In the genomic region with DNA sequence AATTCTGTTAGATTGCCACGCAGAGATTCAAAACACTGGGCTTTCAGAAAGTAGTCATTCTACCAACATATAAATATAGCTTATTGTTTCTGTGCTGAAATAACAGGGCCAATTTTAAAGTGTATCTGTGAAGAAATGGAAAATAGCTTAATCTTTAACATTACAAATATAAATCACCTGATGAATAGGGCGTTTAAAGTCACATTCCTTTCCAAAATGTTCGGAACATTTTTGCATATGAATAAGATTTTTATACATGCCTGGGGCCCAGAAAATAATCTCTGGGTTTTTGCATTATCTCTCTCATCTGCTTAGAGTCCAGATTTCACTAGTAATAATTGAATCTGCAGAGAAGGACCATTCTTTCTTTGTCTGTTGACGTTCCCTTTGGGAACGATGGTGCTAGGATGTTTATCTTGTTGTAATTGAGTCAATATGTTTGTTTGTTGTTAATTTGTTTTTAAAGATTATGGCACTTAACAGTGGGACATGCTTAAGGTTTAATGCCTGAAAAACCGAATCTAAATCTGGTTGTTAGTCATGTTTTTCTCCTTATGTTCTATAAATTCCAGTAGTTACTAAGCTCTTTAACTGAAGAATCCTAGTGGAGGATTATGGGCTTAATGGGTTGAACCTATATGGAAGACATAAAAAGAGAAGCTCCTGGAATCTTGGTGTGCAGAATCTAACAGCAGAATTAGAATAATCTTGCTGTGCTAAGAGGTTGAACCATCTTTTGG, we compare ENCODE assay signal across 16 cellular contexts.
A peak's percentile ranks its signal among the peaks of the same experiment; 100 is the strongest.
DNase-seq lines count a peak whose midpoint lies in the region; ATAC-seq and TF ChIP-seq lines count a peak whose summit lies in the region.
"Had no signal": no experiment of that assay in that cellular context is flagged by ENCODE, and none has a peak within 500 bp of the region (broad histone marks: within the 10 kb centered on the region; RNA-seq: fewer than 3 reads in every experiment).

No MANE protein-coding gene starts in this region.

- no peak overlapping the region for H3K27ac ChIP-seq in CD4-positive, alpha-beta T cell (ENCODE audit: low read depth, low read length)
- H3K27ac ChIP-seq in gastroesophageal sphincter: peak overlapping the region; percentile 13 to 59 (median 35)
- H3K27ac ChIP-seq: A549, C4-2B, SJSA1 had no signal

- H3K36me3 Mint-ChIP-seq in CD4-positive, alpha-beta T cell (ENCODE audit: low read depth): peaks cover 79% of the 10 kb centered on the region

- peak overlapping the region; percentile 14 for H3K27ac Mint-ChIP-seq in CD4-positive, alpha-beta T cell

- no peak for TF ChIP-seq POLR2A in gastroesophageal sphincter (IDR thresholded peaks at IDR 0.05)

- H3K27me3 ChIP-seq in CD4-positive, alpha-beta T cell (ENCODE audit: control insufficient read depth, insufficient read depth, low read length): no peaks in the 10 kb centered on the region
- no peaks in the 10 kb centered on the region for H3K27me3 ChIP-seq in gastroesophageal sphincter
- H3K27me3 ChIP-seq: SJSA1 had no signal

- no peak for ATAC-seq in CD4-positive, alpha-beta T cell (ENCODE audit: poor library complexity)
- no peak for ATAC-seq in gastroesophageal sphincter
- ATAC-seq in GM18511 (IDR thresholded peaks at IDR 0.05; ENCODE audit: unreplicated experiment): no peak
- ATAC-seq: A549 had no signal

- H3K27me3 Mint-ChIP-seq in CD4-positive, alpha-beta T cell: no peaks in the 10 kb centered on the region

- intact Hi-C loops in CD4-positive, alpha-beta T cell (cut with DNase I, micrococcal nuclease): no loop called here

- H3K9me3 ChIP-seq in CD4-positive, alpha-beta T cell (ENCODE audit: control insufficient read depth, low read length): no peaks in the 10 kb centered on the region
- no peaks in the 10 kb centered on the region for H3K9me3 ChIP-seq in gastroesophageal sphincter
- H3K9me3 ChIP-seq: A549, SJSA1 had no signal

- peaks cover 0 to 30% (median 2%) of the 10 kb centered on the region in 3 donors for H3K4me1 ChIP-seq in gastroesophageal sphincter
- H3K4me1 ChIP-seq: SJSA1 had no signal

- 32 to 46% methylated on average over 6 of the region's 6 CpGs for WGBS in gastroesophageal sphincter (ENCODE audit: low coverage in 1 of 2), 2 donors

- no peaks in the 10 kb centered on the region for H3K9me3 Mint-ChIP-seq in CD4-positive, alpha-beta T cell

- POLR2A ChIA-PET in CD4-positive, alpha-beta T cell (lab: Charles Lee): interaction anchor here (1.2 kb wide), 1 partner anchor 14 kb away, joined by 4 read pairs; no protein-coding TSS in a partner anchor

- CTCF ChIA-PET in CD4-positive, alpha-beta T cell (lab: Charles Lee): interaction anchor here (0.9 kb wide), 1 partner anchor 248 kb away, joined by 4 read pairs; the partner anchor contains the start of gene DHRS3

- no peak overlapping the region for H3K4me3 Mint-ChIP-seq in CD4-positive, alpha-beta T cell

- peaks cover 0 to 51% of the 10 kb centered on the region in 2 donors for H3K36me3 ChIP-seq in gastroesophageal sphincter

- H3K4me1 Mint-ChIP-seq in CD4-positive, alpha-beta T cell (ENCODE audit: low read depth): peaks cover 4% of the 10 kb centered on the region

- TF ChIP-seq EP300 in gastroesophageal sphincter (IDR thresholded peaks at IDR 0.05): no peak

- no peak for TF ChIP-seq CTCF in CD4-positive, alpha-beta T cell (IDR thresholded peaks at IDR 0.05)
- no peak for TF ChIP-seq CTCF in gastroesophageal sphincter (IDR thresholded peaks at IDR 0.05)
- no peak for TF ChIP-seq CTCF in GM10266 (IDR thresholded peaks at IDR 0.05; ENCODE audit: control insufficient read depth, insufficient read depth, low read depth, missing control alignments)

- DNase-seq in CD4-positive, alpha-beta T cell: no peak
- DNase-seq in NCI-H82 treated with DMSO at 0.1 percent for 48 hours (lab: John Stamatoyannopoulos, UW; ENCODE audit: unreplicated experiment) (peak; percentile 56), amniotic epithelial cell (ENCODE audit: low read depth) (peak; percentile 27), GM10266 (ENCODE audit: extremely low spot score) (no peak), NCI-H1092 (lab: John Stamatoyannopoulos, UW) (no peak)
- no peak for DNase-seq in activated CD4-positive, alpha-beta T cell treated with anti-CD3 and anti-CD28 coated beads, Interleukin-2, amount 50 U/mL, for 48 hours
- DNase-seq: COR-L47, DMS53, IMR-90, Karpas-422, NCI-H187 had no signal

- H3K4me3 ChIP-seq in gastroesophageal sphincter: no peak overlapping the region
- H3K4me3 ChIP-seq: A549, SJSA1 had no signal

Comparison
In these comparisons a context has a peak if more than half of its experiments do, and no peak if none do; other contexts are left out.
1. DNase-seq: peak in NCI-H82 treated with DMSO at 0.1 percent for 48 hours (single experiment) and amniotic epithelial cell (single experiment); none in CD4-positive, alpha-beta T cell (0 of 10), GM10266 (single experiment), NCI-H1092 (single experiment) and activated CD4-positive, alpha-beta T cell treated with anti-CD3 and anti-CD28 coated beads, Interleukin-2, amount 50 U/mL, for 48 hours (0 of 2).